ENCODE assay signal across 10 cellular contexts in genomic region chr4:89306486-89307184, GRCh38. TPM values are rescaled to one million over a fixed set of nuclear protein-coding genes. Genes with fewer than 3 reads are reported as not detected.
DNase-seq lines count a peak whose midpoint lies in the region; ATAC-seq lines count a peak whose summit lies in the region.
"Had no signal": no experiment of that assay in that cellular context is flagged by ENCODE, and none has a peak within 500 bp of the region (broad histone marks: within the 10 kb centered on the region; RNA-seq: fewer than 3 reads in every experiment).

No MANE protein-coding gene starts in this region.

- intact Hi-C loops in left ventricle myocardium superior (cut with micrococcal nuclease): loop anchor here (10.0 kb wide), 1 partner anchor 52 kb away; no protein-coding TSS in a partner anchor

- DNase-seq in DMS 273 (lab: John Stamatoyannopoulos, UW; ENCODE audit: unreplicated experiment): peak; percentile 17
- no peak for DNase-seq in DMS 273 treated with DMSO at 0.1 percent for 48 hours (lab: John Stamatoyannopoulos, UW)
- DNase-seq in RPMI8226: peak; percentile 69
- DNase-seq in left ventricle myocardium superior: no peak
- no peak for DNase-seq in NCI-H226
- no peak for DNase-seq in NCI-H2227 treated with DMSO at 0.1 percent for 48 hours (lab: John Stamatoyannopoulos, UW)
- DNase-seq: amniotic stem cell had no signal

- H3K27ac ChIP-seq in skin epidermis: peak overlapping the region in 17 of 21 experiments; percentile 9 to 93 (median 80)
- H3K27ac ChIP-seq: 22Rv1 had no signal

- ATAC-seq in left ventricle myocardium superior (peak; percentile 25), HG03025 (IDR thresholded peaks at IDR 0.05; ENCODE audit: low FRiP score, unreplicated experiment) (no peak)

- H3K4me3 ChIP-seq in skin epidermis: peak overlapping the region; percentile 53 to 78 (median 62)

RNA-seq across cellular contexts. Expression of gene GPRIN3, which starts 1.0 kb away (rescaled TPM):
- 7.4 TPM for total RNA-seq in left ventricle myocardium superior

Comparison
In these comparisons a context has a peak if more than half of its experiments do, and no peak if none do; other contexts are left out.
1. DNase-seq: peak in DMS 273 (single experiment) and RPMI8226 (single experiment); none in DMS 273 treated with DMSO at 0.1 percent for 48 hours (single experiment), left ventricle myocardium superior (single experiment), NCI-H226 (single experiment) and NCI-H2227 treated with DMSO at 0.1 percent for 48 hours (single experiment).